Comparison of ENCODE assay signal across 1 cellular context in the genomic region with DNA sequence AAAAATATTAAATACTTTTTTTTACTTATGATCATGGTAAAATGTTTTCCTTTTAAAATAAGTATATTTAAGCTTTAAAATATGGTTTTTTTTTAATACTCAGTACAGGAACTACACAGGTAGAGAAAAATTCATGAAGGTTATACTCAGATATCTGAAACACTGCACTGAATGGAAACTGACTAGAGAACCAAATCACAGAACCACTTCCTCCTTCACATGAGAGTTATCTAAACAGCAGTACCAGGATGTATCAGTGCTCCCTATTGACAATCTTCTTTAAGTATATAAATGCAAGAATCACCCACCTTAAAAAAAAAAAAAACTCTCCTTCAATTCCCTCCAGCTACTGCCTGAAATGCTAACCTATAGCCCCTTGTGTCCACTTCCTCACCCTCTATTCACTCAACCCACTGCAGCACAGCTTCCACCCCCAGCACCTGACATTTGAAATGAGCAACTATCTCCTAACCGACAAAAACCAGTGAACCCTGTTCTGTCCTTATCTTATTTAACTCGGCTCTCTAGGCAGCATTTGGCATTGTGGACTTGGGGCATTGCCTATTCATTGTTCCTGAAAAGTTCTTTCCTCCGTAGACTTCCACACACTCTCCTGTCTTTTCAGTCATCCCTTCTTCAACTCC.
TF ChIP-seq lines count a peak whose summit lies in the region.

No MANE protein-coding gene starts in this region.

TF ChIP-seq in GM12878, 131 proteins besides CTCF, POLR2A, EP300 and RAD21:
- TF ChIP-seq MYB (IDR thresholded peaks at IDR 0.05; ENCODE audit: borderline replicate concordance, low read depth, low read length) (no peak), NR2F1 (conservative IDR thresholded peaks at IDR 0.05) (no peak), ZNF274 (IDR thresholded peaks at IDR 0.05; ENCODE audit: insufficient read depth, insufficient read length) (no peak), SP1 (IDR thresholded peaks at IDR 0.05; ENCODE audit: low read depth, low read length) (no peak), CBX3 (IDR thresholded peaks at IDR 0.05; ENCODE audit: borderline replicate concordance, low read depth) (no peak), SPI1 (IDR thresholded peaks at IDR 0.05; ENCODE audit: borderline replicate concordance, insufficient read depth, low read depth, low read length) (0 out of 2 replicates have a peak, but pooled peaks have one; percentile 32)
